Comparison of ENCODE assay signal across 29 cellular contexts in the genomic region with DNA sequence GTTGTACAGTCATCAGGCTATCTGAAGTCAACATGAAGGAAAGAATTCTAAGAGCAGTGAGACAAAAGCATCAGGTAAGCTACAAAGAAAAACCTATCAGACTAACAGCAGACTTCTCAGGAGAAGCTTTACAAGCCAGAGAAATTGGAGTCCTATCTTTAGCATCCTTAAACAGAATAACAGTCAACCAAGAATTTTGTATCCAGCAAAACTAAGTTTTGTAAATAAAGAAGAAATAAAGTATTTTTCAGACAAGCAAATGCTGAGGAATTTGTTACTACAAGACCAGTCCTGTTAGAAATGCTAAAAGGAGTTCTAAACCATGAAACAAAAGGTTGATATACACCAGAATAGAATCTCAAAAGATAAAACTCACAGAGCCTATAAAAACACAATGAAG.
"Had no signal": no experiment of that assay in that cellular context is flagged by ENCODE, and none has a peak within 500 bp of the region (broad histone marks: within the 10 kb centered on the region; RNA-seq: fewer than 3 reads in every experiment).

No MANE protein-coding gene starts in this region.

- H3K9me3 ChIP-seq: suprapubic skin, testis, thoracic aorta, thyroid gland, upper lobe of right lung had no signal

- H3K4me1 ChIP-seq: stomach, suprapubic skin, testis, thyroid gland, tibial artery, tibial nerve, transverse colon, upper lobe of left lung, upper lobe of right lung, uterus, vagina had no signal

- H3K27ac Mint-ChIP-seq: stimulated activated effector memory CD8-positive, alpha-beta T cell treated with anti-CD3 and anti-CD28 coated beads, Interleukin-12 subunit alpha, Interleukin-12 subunit beta, amount 100 ng/mL, for 72 hours; stimulated activated memory B cell treated with anti-CD40 and anti-IgM and Interleukin-4, amounts not matched to agents 10 μg/mL and 1 μg/mL and 100 μg/mL, for 72 hours; stimulated activated naive B cell treated with anti-CD40 and anti-IgM and Interleukin-4, amounts not matched to agents 10 μg/mL and 1 μg/mL and 100 μg/mL, for 72 hours; stimulated activated naive CD8-positive, alpha-beta T cell treated with anti-CD3 and anti-CD28 coated beads, Interleukin-15, amount 100 ng/mL, for 72 hours; stimulated activated naive CD8-positive, alpha-beta T cell treated with anti-CD3 and anti-CD28 coated beads, Interleukin-15, Interleukin-2, amounts not matched to agents 100 ng/mL and 50 ng/mL, for 24 hours; type B pancreatic cell had no signal

- ATAC-seq: stimulated activated effector memory CD8-positive, alpha-beta T cell treated with anti-CD3 and anti-CD28 coated beads, Interleukin-12 subunit alpha, Interleukin-12 subunit beta, amount 100 ng/mL, for 72 hours; stimulated activated memory B cell treated with anti-CD40 and anti-IgM and Interleukin-4, amounts not matched to agents 10 μg/mL and 1 μg/mL and 100 μg/mL, for 72 hours; stimulated activated naive B cell treated with anti-CD40 and anti-IgM and Interleukin-4, amounts not matched to agents 10 μg/mL and 1 μg/mL and 100 μg/mL, for 72 hours; stimulated activated naive CD8-positive, alpha-beta T cell treated with anti-CD3 and anti-CD28 coated beads, Interleukin-15, amount 100 ng/mL, for 72 hours; stimulated activated naive CD8-positive, alpha-beta T cell treated with anti-CD3 and anti-CD28 coated beads, Interleukin-15, Interleukin-2, amounts not matched to agents 100 U/mL and 50 U/mL, for 24 hours; upper lobe of right lung had no signal

- FAIRE-seq: urothelium cell line had no signal

- H3K27me3 Mint-ChIP-seq: stimulated activated memory B cell treated with anti-CD40 and anti-IgM and Interleukin-4, amounts not matched to agents 10 μg/mL and 1 μg/mL and 100 μg/mL, for 72 hours; stimulated activated naive B cell treated with anti-CD40 and anti-IgM and Interleukin-4, amounts not matched to agents 10 μg/mL and 1 μg/mL and 100 μg/mL, for 72 hours; stimulated activated naive CD8-positive, alpha-beta T cell treated with anti-CD3 and anti-CD28 coated beads, Interleukin-15, amount 100 ng/mL, for 72 hours; stimulated activated naive CD8-positive, alpha-beta T cell treated with anti-CD3 and anti-CD28 coated beads, Interleukin-15, Interleukin-2, amounts not matched to agents 100 ng/mL and 50 ng/mL, for 24 hours had no signal

- H3K4me3 Mint-ChIP-seq: stimulated activated effector memory CD8-positive, alpha-beta T cell treated with anti-CD3 and anti-CD28 coated beads, Interleukin-12 subunit alpha, Interleukin-12 subunit beta, amount 100 ng/mL, for 72 hours; stimulated activated memory B cell treated with anti-CD40 and anti-IgM and Interleukin-4, amounts not matched to agents 10 μg/mL and 1 μg/mL and 100 μg/mL, for 72 hours; stimulated activated naive B cell treated with anti-CD40 and anti-IgM and Interleukin-4, amounts not matched to agents 10 μg/mL and 1 μg/mL and 100 μg/mL, for 72 hours; stimulated activated naive CD8-positive, alpha-beta T cell treated with anti-CD3 and anti-CD28 coated beads, Interleukin-15, amount 100 ng/mL, for 72 hours; stimulated activated naive CD8-positive, alpha-beta T cell treated with anti-CD3 and anti-CD28 coated beads, Interleukin-15, Interleukin-2, amounts not matched to agents 100 ng/mL and 50 ng/mL, for 24 hours; type B pancreatic cell had no signal

- H3K4me1 Mint-ChIP-seq: stimulated activated effector memory CD8-positive, alpha-beta T cell treated with anti-CD3 and anti-CD28 coated beads, Interleukin-12 subunit alpha, Interleukin-12 subunit beta, amount 100 ng/mL, for 72 hours; stimulated activated memory B cell treated with anti-CD40 and anti-IgM and Interleukin-4, amounts not matched to agents 10 μg/mL and 1 μg/mL and 100 μg/mL, for 72 hours; stimulated activated naive B cell treated with anti-CD40 and anti-IgM and Interleukin-4, amounts not matched to agents 10 μg/mL and 1 μg/mL and 100 μg/mL, for 72 hours; stimulated activated naive CD8-positive, alpha-beta T cell treated with anti-CD3 and anti-CD28 coated beads, Interleukin-15, amount 100 ng/mL, for 72 hours had no signal

- H3K36me3 ChIP-seq: stomach, suprapubic skin, thoracic aorta, thyroid gland, tibial artery, tibial nerve, transverse colon, upper lobe of left lung, upper lobe of right lung, uterus, vagina had no signal

- H3K27me3 ChIP-seq: stomach, suprapubic skin, testis, thyroid gland, tibial artery, tibial nerve, transverse colon, upper lobe of left lung, upper lobe of right lung, uterus, vagina had no signal

- H3K27ac ChIP-seq: stomach, suprapubic skin, testis, thoracic aorta, thyroid gland, tibial artery, tibial nerve, transverse colon, upper lobe of left lung, upper lobe of right lung, uterus, vagina had no signal

- H3K36me3 Mint-ChIP-seq: stimulated activated effector memory CD8-positive, alpha-beta T cell treated with anti-CD3 and anti-CD28 coated beads, Interleukin-12 subunit alpha, Interleukin-12 subunit beta, amount 100 ng/mL, for 72 hours had no signal

- H3K4me3 ChIP-seq: stomach, suprapubic skin, testis, thoracic aorta, thyroid gland, tibial artery, tibial nerve, transverse colon, upper lobe of left lung, upper lobe of right lung, uterus, vagina had no signal

- DNase-seq: stimulated activated CD4-positive, alpha-beta T cell treated with anti-CD3 and anti-CD28 coated beads, Interleukin-2, amount 100 ng/mL, for 48 hours; stimulated activated CD4-positive, alpha-beta T cell treated with anti-CD3 and anti-CD28 coated beads, Interleukin-4, amount 100 ng/mL, for 1 hour; stimulated activated CD4-positive, alpha-beta T cell treated with anti-CD3 and anti-CD28 coated beads, Interleukin-4, amount 100 ng/mL, for 24 hours; stimulated activated CD4-positive, alpha-beta T cell treated with anti-CD3 and anti-CD28 coated beads, Interleukin-4, amount 100 ng/mL, for 4 hours; stimulated activated CD8-positive, alpha-beta memory T cell treated with anti-CD3 and anti-CD28 coated beads, Interleukin-4, amount 100 ng/mL, for 48 hours; stimulated activated naive B cell treated with anti-CD40 and anti-IgM and Interleukin-4, amounts not matched to agents 10 μg/mL and 1 μg/mL and 100 μg/mL, for 72 hours; stimulated activated naive CD4-positive, alpha-beta T cell; stimulated activated naive CD4-positive, alpha-beta T cell treated with Interleukin-2 at 50 U/mL for 16 hours; stimulated activated naive CD8-positive, alpha-beta T cell treated with anti-CD3 and anti-CD28 coated beads, Interleukin-15, amount 100 ng/mL, for 72 hours; stimulated activated naive CD8-positive, alpha-beta T cell treated with anti-CD3 and anti-CD28 coated beads, Interleukin-15, Interleukin-2, amounts not matched to agents 100 U/mL and 50 U/mL, for 24 hours; stomach; substantia nigra; testis; thyroid gland; tibial artery; transverse colon; trophoblast cell; upper lobe of left lung; upper lobe of right lung; uterus had no signal
